ENCODE assay signal across 8 cellular contexts in genomic region chr19:14361824-14362223, GRCh38. TPM values are rescaled to one million over a fixed set of nuclear protein-coding genes. Genes with fewer than 3 reads are reported as not detected.
DNase-seq lines count a peak whose midpoint lies in the region; ATAC-seq, FAIRE-seq and TF ChIP-seq lines count a peak whose summit lies in the region.

No MANE protein-coding gene starts in this region.

- BruUV-seq in Calu3 (replicated peaks; lab: Mats Ljungman, UMichigan), result no TSS peak
- BruUV-seq in HepG2 (replicated peaks; lab: Mats Ljungman, UMichigan), result no TSS peak

- H3K27ac Mint-ChIP-seq in Calu3 (ENCODE audit: unreplicated experiment), result no peak overlapping the region
- H3K27ac Mint-ChIP-seq in activated CD8-positive, alpha-beta T cell treated with anti-CD3 and anti-CD28 coated beads, Interleukin-2, amount 10 ng/mL, durations not matched to agents 7 days and 5 days, result peak overlapping the region; percentile 53

- CTCF ChIA-PET in Calu3 (lab: Charles Lee), result interaction anchor here (0.5 to 1.1 kb wide), 6 partner anchors 19 to 435 kb away, joined by 3 to 9 read pairs (median 4); no protein-coding TSS in a partner anchor
- CTCF ChIA-PET in activated CD8-positive, alpha-beta T cell treated with anti-CD3 and anti-CD28 coated beads, Interleukin-2, amount 10 ng/mL, durations not matched to agents 7 days and 5 days (lab: Charles Lee), result interaction anchor here (0.7 to 8.0 kb wide), 15 partner anchors 9 to 219 kb away, joined by 3 to 135 read pairs (median 4); partner anchors contain the start of gene ADGRE5
- CTCF ChIA-PET in HepG2 (lab: Yijun Ruan, JAX; ENCODE audit: low intra/inter-chr PET ratio, low total read pairs), result no interaction called here

- ATAC-seq in activated CD8-positive, alpha-beta T cell treated with anti-CD3 and anti-CD28 coated beads, Interleukin-2, amount 10 ng/mL, durations not matched to agents 7 days and 5 days, result peak; percentile 59
- peak; percentile 56 for ATAC-seq in HepG2

- 25% methylated on average over 7 of the region's 7 CpGs for WGBS in HepG2 (ENCODE audit: low lambda C conversion rate)

- H3K27me3 ChIP-seq in HepG2 (ENCODE audit: control insufficient read depth in 1 of 2, insufficient read depth in 2 of 2, low read length in 2 of 2), result no peaks in the 10 kb centered on the region; a peak in 1 of 5 replicates

- no peak for TF ChIP-seq RAD21 in HepG2 (CRISPR knock-in tag; IDR thresholded peaks at IDR 0.05)

- H3K4me1 ChIP-seq in HepG2 (ENCODE audit: insufficient read depth, low read length), result peaks cover 21% of the 10 kb centered on the region

- POLR2A ChIA-PET in activated CD8-positive, alpha-beta T cell treated with anti-CD3 and anti-CD28 coated beads, Interleukin-2, amount 10 ng/mL, durations not matched to agents 7 days and 5 days (lab: Charles Lee), result interaction anchor here (0.6 to 18.3 kb wide), 8 partner anchors 13 to 144 kb away, joined by 3 to 415 read pairs (median 4); partner anchors contain the start of genes ADGRE5 and DDX39A
- POLR2A ChIA-PET in HepG2 (lab: Yijun Ruan, JAX), result no interaction called here

- H3K4me3 ChIP-seq in HFF-Myc (replicated peaks; ENCODE audit: low read depth, low read length) (no peak overlapping the region), HepG2 (replicated peaks in 1 of 3; ENCODE audit: insufficient read depth in 1 of 3, low read depth in 2 of 3, low read length in 3 of 3) (no peak overlapping the region)

- no peak overlapping the region for H3K4me2 ChIP-seq in HepG2 (ENCODE audit: low read depth, low read length)

- in situ Hi-C loops in HepG2 (cut with HindIII; ENCODE audit: extremely low pct_ligation_motif_present, low pct_unique_long_range_greater_than_20kb), result loop anchor here (5.0 kb wide), 1 partner anchor 45 kb away; no protein-coding TSS in a partner anchor

- H3K79me2 ChIP-seq in HepG2 (ENCODE audit: insufficient read depth, low read length), result no peaks in the 10 kb centered on the region

- H3K9ac ChIP-seq in HepG2 (ENCODE audit: insufficient read depth, low read depth, low read length), result no peak overlapping the region

- intact Hi-C loops in Calu3 (cut with micrococcal nuclease; ENCODE audit: unreplicated experiment), result no loop called here
- intact Hi-C loops in HepG2 (cut with micrococcal nuclease; ENCODE audit: unreplicated experiment), result no loop called here

- no peak overlapping the region for H2AFZ ChIP-seq in HepG2 (ENCODE audit: low read length)

- H3K27ac ChIP-seq in HepG2 (ENCODE audit: extremely low read length, insufficient read depth, low read length), result no peak overlapping the region

- no peaks in the 10 kb centered on the region for H3K36me3 ChIP-seq in HepG2 (replicated peaks in 1 of 2; ENCODE audit: control insufficient read depth in 1 of 2, insufficient read depth in 2 of 2, low read length in 2 of 2)

- H3K36me3 Mint-ChIP-seq in Calu3 (ENCODE audit: insufficient read depth, unreplicated experiment), result peaks cover 14% of the 10 kb centered on the region
- H3K36me3 Mint-ChIP-seq in activated CD8-positive, alpha-beta T cell treated with anti-CD3 and anti-CD28 coated beads, Interleukin-2, amount 10 ng/mL, durations not matched to agents 7 days and 5 days (ENCODE audit: low read depth), result no peaks in the 10 kb centered on the region

- FAIRE-seq in HepG2 (lab: Jason Lieb, UNC), result no peak

- peak overlapping the region; percentile 7 for H3K4me3 Mint-ChIP-seq in Calu3 (ENCODE audit: low read depth, unreplicated experiment)
- peak overlapping the region; percentile 23 for H3K4me3 Mint-ChIP-seq in activated CD8-positive, alpha-beta T cell treated with anti-CD3 and anti-CD28 coated beads, Interleukin-2, amount 10 ng/mL, durations not matched to agents 7 days and 5 days

- no peaks in the 10 kb centered on the region for H3K9me3 ChIP-seq in HepG2 (ENCODE audit: low read length)

- H3K4me1 Mint-ChIP-seq in Calu3 (ENCODE audit: low read depth, unreplicated experiment), result peaks cover 15% of the 10 kb centered on the region
- H3K4me1 Mint-ChIP-seq in activated CD8-positive, alpha-beta T cell treated with anti-CD3 and anti-CD28 coated beads, Interleukin-2, amount 10 ng/mL, durations not matched to agents 7 days and 5 days (ENCODE audit: low read depth), result peaks cover 51% of the 10 kb centered on the region

- H3K27me3 Mint-ChIP-seq in Calu3 (ENCODE audit: unreplicated experiment), result peaks cover 16% of the 10 kb centered on the region
- H3K27me3 Mint-ChIP-seq in activated CD8-positive, alpha-beta T cell treated with anti-CD3 and anti-CD28 coated beads, Interleukin-2, amount 10 ng/mL, durations not matched to agents 7 days and 5 days (ENCODE audit: low read depth), result no peaks in the 10 kb centered on the region

- H3K9me3 Mint-ChIP-seq in Calu3 (ENCODE audit: low read depth, unreplicated experiment), result no peaks in the 10 kb centered on the region
- no peaks in the 10 kb centered on the region for H3K9me3 Mint-ChIP-seq in activated CD8-positive, alpha-beta T cell treated with anti-CD3 and anti-CD28 coated beads, Interleukin-2, amount 10 ng/mL, durations not matched to agents 7 days and 5 days (ENCODE audit: insufficient read depth)

- TF ChIP-seq POLR2A in HepG2 (IDR thresholded peaks at IDR 0.05; ENCODE audit: insufficient read depth in 1 of 2, low read depth in 2 of 2, low read length in 2 of 2), result no peak

- TF ChIP-seq CTCF in Calu3 (IDR thresholded peaks at IDR 0.05; ENCODE audit: unreplicated experiment) (no peak), HFF-Myc (IDR thresholded peaks at IDR 0.05; ENCODE audit: low read depth, low read length, missing control alignments) (peak; percentile 12), HepG2 (CRISPR knock-in tag; IDR thresholded peaks at IDR 0.05) (peak; percentile 40)

- no peak for TF ChIP-seq EP300 in HepG2 (IDR thresholded peaks at IDR 0.05; ENCODE audit: low read depth in 2 of 2, low read length in 2 of 2)
- TF ChIP-seq EP300 in HepG2 (CRISPR knock-in tag; IDR thresholded peaks at IDR 0.05; ENCODE audit: borderline replicate concordance), result no peak

- DNase-seq in Calu3 (no peak), HFF-Myc (ENCODE audit: extremely low read depth, low read depth) (no peak), HepG2 (ENCODE audit: low spot score) (no peak), superior temporal gyrus (ENCODE audit: extremely low spot score) (no peak), NCI-H1105 treated with DMSO at 0.1 percent for 48 hours (lab: John Stamatoyannopoulos, UW) (no peak), cerebellum (ENCODE audit: low spot score) (no peak), OCI-M2 (lab: John Stamatoyannopoulos, UW; ENCODE audit: unreplicated experiment) (no peak)
- DNase-seq in activated CD8-positive, alpha-beta T cell treated with anti-CD3 and anti-CD28 coated beads, Interleukin-2, amount 10 ng/mL, durations not matched to agents 7 days and 5 days, result peak; percentile 72

- no peaks in the 10 kb centered on the region for H4K20me1 ChIP-seq in HepG2 (ENCODE audit: insufficient read depth, low read length)

RNA-seq across cellular contexts. Expression of gene ADGRE5, which starts 19.4 kb away (rescaled TPM):
- total RNA-seq in Calu3 (2022), result 72.0 and 90.5 TPM in 2 replicates
- total RNA-seq in activated CD8-positive, alpha-beta T cell treated with anti-CD3 and anti-CD28 coated beads, Interleukin-2, amount 10 ng/mL, durations not matched to agents 7 days and 5 days, result 100 to 1,000 TPM; 290 to 302 TPM
- 1.3 and 2.0 TPM in 2 replicates for total RNA-seq in HepG2 (2016; rRNA removed; fragmentation: Illumina TruSeq; extraction: Trizol)
- 0.40 and 0.44 TPM in 2 replicates for total RNA-seq in HepG2 (2016; cell fraction: cytosol; rRNA removed; fragmentation: Illumina TruSeq; extraction: Trizol; ENCODE audit: low read depth)
- total RNA-seq in HepG2 (2016; cell fraction: insoluble cytoplasmic fraction; rRNA removed; fragmentation: Illumina TruSeq; extraction: Trizol), result 0.91 and 2.6 TPM in 2 replicates
- 0.79 and 1.5 TPM in 2 replicates for total RNA-seq in HepG2 (2016; cell fraction: membrane; rRNA removed; fragmentation: Illumina TruSeq; extraction: Trizol)
- 3.3 and 3.7 TPM in 2 replicates for total RNA-seq in HepG2 (2016; cell fraction: nucleus; rRNA removed; fragmentation: Illumina TruSeq; extraction: Trizol)
- polyA plus RNA-seq in HepG2 (2011; rRNA removed), result 1.8 and 2.5 TPM in 2 replicates
- polyA plus RNA-seq in HepG2 (2011; cell fraction: cytosol; rRNA removed), result 1.4 and 1.8 TPM in 2 replicates
- polyA plus RNA-seq in HepG2 (2011; cell fraction: nucleus; rRNA removed), result 3.9 and 4.1 TPM in 2 replicates
- 1.7 and 2.4 TPM in 2 replicates for polyA plus RNA-seq in HepG2 (2012)
- polyA plus RNA-seq in HepG2 (2016; cell fraction: cytosol; fragmentation: Illumina TruSeq; extraction: Trizol; ENCODE audit: low read depth), result 0.36 and 0.60 TPM in 2 replicates
- polyA plus RNA-seq in HepG2 (2016; cell fraction: insoluble cytoplasmic fraction; fragmentation: Illumina TruSeq; extraction: Trizol; ENCODE audit: low read depth), result 0.71 and 0.82 TPM in 2 replicates
- 0.50 and 0.76 TPM in 2 replicates for polyA plus RNA-seq in HepG2 (2016; cell fraction: membrane; fragmentation: Illumina TruSeq; extraction: Trizol; ENCODE audit: low read depth)
- polyA plus RNA-seq in HepG2 (2016; cell fraction: nucleus; fragmentation: Illumina TruSeq; extraction: Trizol; ENCODE audit: insufficient read depth, low read depth), result 3.5 and 7.3 TPM in 2 replicates
- polyA minus RNA-seq in HepG2 (2011; rRNA and poly(A)+ RNA removed; ENCODE audit: low replicate concordance), result 4.6 and 72.7 TPM in 2 replicates
- 1.7 and 2.8 TPM in 2 replicates for polyA minus RNA-seq in HepG2 (2011; cell fraction: cytosol; rRNA and poly(A)+ RNA removed)
- polyA minus RNA-seq in HepG2 (2011; cell fraction: nucleus; rRNA and poly(A)+ RNA removed), result 1.6 and 1.8 TPM in 2 replicates
- total RNA-seq in cerebellum, result 1.9 TPM

RNA-seq across cellular contexts. Expression of gene DDX39A, which starts 57.3 kb away (rescaled TPM):
- total RNA-seq in Calu3 (2022) (96.1 and 104 TPM in 2 replicates), HepG2 (2016; rRNA removed; fragmentation: Illumina TruSeq; extraction: Trizol) (90.4 and 98.1 TPM in 2 replicates), cerebellum (26.7 TPM)
- total RNA-seq in activated CD8-positive, alpha-beta T cell treated with anti-CD3 and anti-CD28 coated beads, Interleukin-2, amount 10 ng/mL, durations not matched to agents 7 days and 5 days, result 100 to 1,000 TPM; 309 to 313 TPM
- 41.5 and 49.2 TPM in 2 replicates for total RNA-seq in HepG2 (2016; cell fraction: cytosol; rRNA removed; fragmentation: Illumina TruSeq; extraction: Trizol; ENCODE audit: low read depth)
- 93.0 and 97.0 TPM in 2 replicates for total RNA-seq in HepG2 (2016; cell fraction: insoluble cytoplasmic fraction; rRNA removed; fragmentation: Illumina TruSeq; extraction: Trizol)
- total RNA-seq in HepG2 (2016; cell fraction: membrane; rRNA removed; fragmentation: Illumina TruSeq; extraction: Trizol), result 38.7 and 40.2 TPM in 2 replicates
- total RNA-seq in HepG2 (2016; cell fraction: nucleus; rRNA removed; fragmentation: Illumina TruSeq; extraction: Trizol), result 72.8 and 77.3 TPM in 2 replicates
- 34.6 and 37.1 TPM in 2 replicates for polyA plus RNA-seq in HepG2 (2011; rRNA removed)
- 16.5 and 25.4 TPM in 2 replicates for polyA plus RNA-seq in HepG2 (2011; cell fraction: cytosol; rRNA removed)
- 252 and 355 TPM in 2 replicates for polyA plus RNA-seq in HepG2 (2011; cell fraction: nucleus; rRNA removed)
- 27.4 and 34.2 TPM in 2 replicates for polyA plus RNA-seq in HepG2 (2012)
- polyA plus RNA-seq in HepG2 (2016; cell fraction: cytosol; fragmentation: Illumina TruSeq; extraction: Trizol; ENCODE audit: low read depth), result 31.0 and 31.5 TPM in 2 replicates
- 92.8 and 92.9 TPM in 2 replicates for polyA plus RNA-seq in HepG2 (2016; cell fraction: insoluble cytoplasmic fraction; fragmentation: Illumina TruSeq; extraction: Trizol; ENCODE audit: low read depth)
- 27.7 and 29.4 TPM in 2 replicates for polyA plus RNA-seq in HepG2 (2016; cell fraction: membrane; fragmentation: Illumina TruSeq; extraction: Trizol; ENCODE audit: low read depth)
- 163 and 168 TPM in 2 replicates for polyA plus RNA-seq in HepG2 (2016; cell fraction: nucleus; fragmentation: Illumina TruSeq; extraction: Trizol; ENCODE audit: insufficient read depth, low read depth)
- 45.0 and 198 TPM in 2 replicates for polyA minus RNA-seq in HepG2 (2011; rRNA and poly(A)+ RNA removed; ENCODE audit: low replicate concordance)
- polyA minus RNA-seq in HepG2 (2011; cell fraction: cytosol; rRNA and poly(A)+ RNA removed), result 8.9 and 15.4 TPM in 2 replicates
- 33.9 and 40.9 TPM in 2 replicates for polyA minus RNA-seq in HepG2 (2011; cell fraction: nucleus; rRNA and poly(A)+ RNA removed)

Comparison
In these comparisons a context has a peak if more than half of its experiments do, and no peak if none do; other contexts are left out.
1. RNA of gene ADGRE5, which starts 19.4 kb away (total RNA-seq): 290 to 302 TPM in activated CD8-positive, alpha-beta T cell treated with anti-CD3 and anti-CD28 coated beads, Interleukin-2, amount 10 ng/mL, durations not matched to agents 7 days and 5 days and 72.0 to 90.5 TPM in Calu3; 0.40 to 3.7 TPM in HepG2 and 1.9 TPM in cerebellum (single experiment); every median in the first group is over 10 times any median in the second.